In genomic region chr5:147455321-147455720, GRCh38 we compare ENCODE assay signal across 10 cellular contexts. TPM values are rescaled to one million over a fixed set of nuclear protein-coding genes. Genes with fewer than 3 reads are reported as not detected.
A peak's percentile ranks its signal among the peaks of the same experiment; 100 is the strongest.
DNase-seq lines count a peak whose midpoint lies in the region; ATAC-seq, FAIRE-seq and TF ChIP-seq lines count a peak whose summit lies in the region.
"Had no signal": no experiment of that assay in that cellular context is flagged by ENCODE, and none has a peak within 500 bp of the region (broad histone marks: within the 10 kb centered on the region; RNA-seq: fewer than 3 reads in every experiment).

No MANE protein-coding gene starts in this region.

- FAIRE-seq in bronchial epithelial cell (lab: Jason Lieb, UNC): no peak
- FAIRE-seq: endothelial cell of umbilical vein had no signal

- TF ChIP-seq CTCF in bronchial epithelial cell (IDR thresholded peaks at IDR 0.05; ENCODE audit: insufficient read depth, low read length, severe bottlenecking): no peak
- TF ChIP-seq CTCF in omental fat pad (IDR thresholded peaks at IDR 0.05): no peak
- TF ChIP-seq CTCF in GM10248 (IDR thresholded peaks at IDR 0.05; ENCODE audit: control extremely low read depth, extremely low read depth, low read depth, missing control alignments): no peak

- H3K27ac ChIP-seq in effector memory CD4-positive, alpha-beta T cell (ENCODE audit: insufficient read depth, low read length, poor library complexity, severe bottlenecking): no peak overlapping the region

- no peaks in the 10 kb centered on the region for H3K9me3 ChIP-seq in effector memory CD4-positive, alpha-beta T cell (ENCODE audit: control insufficient read depth, low read length)

- ATAC-seq in HG03442 (IDR thresholded peaks at IDR 0.05; ENCODE audit: unreplicated experiment): peak; percentile 32
- peak; percentile 58 for ATAC-seq in omental fat pad (ENCODE audit: low FRiP score)
- ATAC-seq: Panc1 had no signal

- CTCF ChIA-PET in GM10248 (lab: Yijun Ruan, JAX): interaction anchor here (1.2 to 2.0 kb wide), 4 partner anchors 15 to 121 kb away, joined by 3 to 8 read pairs (median 4); no protein-coding TSS in a partner anchor

- H3K4me3 ChIP-seq in bronchial epithelial cell (ENCODE audit: low read depth, low read length): no peak overlapping the region
- H3K4me3 ChIP-seq in effector memory CD4-positive, alpha-beta T cell (ENCODE audit: insufficient read depth, low read depth, low read length, poor library complexity, severe bottlenecking): no peak overlapping the region

- POLR2A ChIA-PET in GM10248 (lab: Yijun Ruan, JAX): no interaction called here

- H3K36me3 ChIP-seq in bronchial epithelial cell (ENCODE audit: control insufficient read depth, insufficient read depth, low read length): no peaks in the 10 kb centered on the region
- H3K36me3 ChIP-seq in effector memory CD4-positive, alpha-beta T cell (ENCODE audit: control insufficient read depth, insufficient read depth, low read length): no peaks in the 10 kb centered on the region

- peaks cover 8% of the 10 kb centered on the region for H3K4me1 ChIP-seq in effector memory CD4-positive, alpha-beta T cell (ENCODE audit: control insufficient read depth, insufficient read depth, low read length, poor library complexity, severe bottlenecking)

- H3K27me3 ChIP-seq in bronchial epithelial cell (ENCODE audit: control insufficient read depth, insufficient read depth, low read length): peaks cover 2% of the 10 kb centered on the region
- peaks cover 17% of the 10 kb centered on the region for H3K27me3 ChIP-seq in effector memory CD4-positive, alpha-beta T cell (replicated peaks; ENCODE audit: control insufficient read depth, insufficient read depth, low read length, poor library complexity, severe bottlenecking)

- DNase-seq in EH (ENCODE audit: low read depth) (peak; percentile 53), bronchial epithelial cell (ENCODE audit: low read depth) (peak; percentile 7), omental fat pad (ENCODE audit: low spot score) (no peak), RPMI8226 (no peak), GM10248 (ENCODE audit: extremely low spot score) (no peak)
- DNase-seq in effector memory CD4-positive, alpha-beta T cell: no peak
- DNase-seq in activated T-cell treated with anti-CD3 and anti-CD28 coated beads, Interleukin-2, amount 50 U/mL, for 1 hour: no peak

RNA-seq across cellular contexts. Expression of gene DPYSL3, which starts 54.5 kb away (rescaled TPM):
- total RNA-seq in bronchial epithelial cell (1.6 and 3.7 TPM in 2 replicates), omental fat pad (10 to 100 TPM; 26.9 to 78.0 (median 54.9) TPM)

Comparison
In these comparisons a context has a peak if more than half of its experiments do, and no peak if none do; other contexts are left out.
1. DNase-seq: peak in EH (single experiment) and bronchial epithelial cell (single experiment); none in omental fat pad (single experiment), RPMI8226 (single experiment), effector memory CD4-positive, alpha-beta T cell (0 of 3), GM10248 (single experiment) and activated T-cell treated with anti-CD3 and anti-CD28 coated beads, Interleukin-2, amount 50 U/mL, for 1 hour (single experiment).